12 cellular contexts compared by ENCODE assay signal in genomic region chr1:1894354-1895049, GRCh38. TPM values are rescaled to one million over a fixed set of nuclear protein-coding genes. Genes with fewer than 3 reads are reported as not detected.
DNase-seq lines count a peak whose midpoint lies in the region; ATAC-seq and TF ChIP-seq lines count a peak whose summit lies in the region.
"Had no signal": no experiment of that assay in that cellular context is flagged by ENCODE, and none has a peak within 500 bp of the region (broad histone marks: within the 10 kb centered on the region; RNA-seq: fewer than 3 reads in every experiment).

No MANE protein-coding gene starts in this region.

- peaks cover 14 to 30% (median 20%) of the 10 kb centered on the region in 4 donors for H3K4me1 ChIP-seq in liver (ENCODE audit: control insufficient read depth in 4 of 4, insufficient read depth in 4 of 4, low read length in 3 of 4)
- peaks cover 33 to 51% (median 44%) of the 10 kb centered on the region in 4 donors for H3K4me1 ChIP-seq in transverse colon

- H3K27me3 Mint-ChIP-seq in activated naive CD8-positive, alpha-beta T cell: no peaks in the 10 kb centered on the region
- H3K27me3 Mint-ChIP-seq in activated naive CD8-positive, alpha-beta T cell treated with anti-CD3 and anti-CD28 coated beads, Interleukin-2, amount 50 U/mL, for 24 hours: peaks cover 3% of the 10 kb centered on the region

- no peak for TF ChIP-seq RAD21 in liver (IDR thresholded peaks at IDR 0.05)

- no peak overlapping the region for H3K9ac ChIP-seq in liver (ENCODE audit: low read depth in 1 of 2, low read length in 2 of 2)

- H3K36me3 Mint-ChIP-seq in activated naive CD8-positive, alpha-beta T cell: no peaks in the 10 kb centered on the region
- H3K36me3 Mint-ChIP-seq in activated naive CD8-positive, alpha-beta T cell treated with anti-CD3 and anti-CD28 coated beads, Interleukin-2, amount 50 U/mL, for 24 hours (ENCODE audit: low read depth): no peaks in the 10 kb centered on the region

- H3K9me3 ChIP-seq in liver (ENCODE audit: control insufficient read depth in 4 of 4, low read length in 3 of 4) (no peaks in the 10 kb centered on the region), transverse colon (no peaks in the 10 kb centered on the region)

- intact Hi-C loops in transverse colon (cut with DNase I; ENCODE audit: low total_unique reads): no loop called here

- no peak for TF ChIP-seq CTCF in VCaP (conservative IDR thresholded peaks at IDR 0.05)
- no peak for TF ChIP-seq CTCF in liver (IDR thresholded peaks at IDR 0.05; ENCODE audit: low read depth, low read length, missing input control)
- no peak for TF ChIP-seq CTCF in transverse colon (IDR thresholded peaks at IDR 0.05)

- peak; percentile 26 for TF ChIP-seq EP300 in transverse colon (IDR thresholded peaks at IDR 0.05; ENCODE audit: low read depth)

- TF ChIP-seq POLR2A in transverse colon (IDR thresholded peaks at IDR 0.05): peak; percentile 53

- WGBS in liver: 27% methylated on average over 14 of the region's 14 CpGs
- WGBS in transverse colon (ENCODE audit: low coverage in 1 of 2), 2 donors: 18% methylated on average over 14 of the region's 14 CpGs; no CpG with 5 or more reads in 1 of the 2 donors

- H3K4me3 ChIP-seq in liver (ENCODE audit: low read depth in 1 of 3, low read length in 3 of 3) (no peak overlapping the region), transverse colon (no peak overlapping the region)

- DNase-seq in activated naive CD8-positive, alpha-beta T cell treated with anti-CD3 and anti-CD28 coated beads, Interleukin-2, amount 50 U/mL, for 24 hours: no peak
- DNase-seq in transverse colon: peak; percentile 87
- no peak for DNase-seq in substantia nigra (lab: John Stamatoyannopoulos, UW)
- no peak for DNase-seq in D341Med (ENCODE audit: low spot score)
- no peak for DNase-seq in NCI-H2081 (lab: John Stamatoyannopoulos, UW)
- DNase-seq: hippocampal formation; NCI-H526 treated with DMSO at 0.1 percent for 48 hours; stimulated activated CD8-positive, alpha-beta memory T cell treated with anti-CD3 and anti-CD28 coated beads, Interleukin-4, amount 100 ng/mL, for 48 hours had no signal

- peaks cover 38% of the 10 kb centered on the region for H3K4me1 Mint-ChIP-seq in activated naive CD8-positive, alpha-beta T cell (ENCODE audit: low read depth)
- peaks cover 28% of the 10 kb centered on the region for H3K4me1 Mint-ChIP-seq in activated naive CD8-positive, alpha-beta T cell treated with anti-CD3 and anti-CD28 coated beads, Interleukin-2, amount 50 U/mL, for 24 hours

- H3K4me3 Mint-ChIP-seq in activated naive CD8-positive, alpha-beta T cell: no peak overlapping the region
- no peak overlapping the region for H3K4me3 Mint-ChIP-seq in activated naive CD8-positive, alpha-beta T cell treated with anti-CD3 and anti-CD28 coated beads, Interleukin-2, amount 50 U/mL, for 24 hours

- H3K9me3 Mint-ChIP-seq in activated naive CD8-positive, alpha-beta T cell (ENCODE audit: low read depth): no peaks in the 10 kb centered on the region
- no peaks in the 10 kb centered on the region for H3K9me3 Mint-ChIP-seq in activated naive CD8-positive, alpha-beta T cell treated with anti-CD3 and anti-CD28 coated beads, Interleukin-2, amount 50 U/mL, for 24 hours

- H3K27me3 ChIP-seq in liver (ENCODE audit: control insufficient read depth in 4 of 4, insufficient read depth in 4 of 4, low read length in 3 of 4): no peaks in the 10 kb centered on the region
- no peaks in the 10 kb centered on the region for H3K27me3 ChIP-seq in transverse colon

- no peaks in the 10 kb centered on the region for H3K36me3 ChIP-seq in liver (ENCODE audit: control insufficient read depth in 4 of 4, insufficient read depth in 3 of 4, low read depth in 1 of 4, low read length in 3 of 4)
- H3K36me3 ChIP-seq in transverse colon: no peaks in the 10 kb centered on the region

- peak overlapping the region; percentile 34 for H3K27ac Mint-ChIP-seq in activated naive CD8-positive, alpha-beta T cell
- H3K27ac Mint-ChIP-seq in activated naive CD8-positive, alpha-beta T cell treated with anti-CD3 and anti-CD28 coated beads, Interleukin-2, amount 50 U/mL, for 24 hours: no peak overlapping the region

- H3K27ac ChIP-seq in VCaP: peak overlapping the region; percentile 98
- no peak overlapping the region for H3K27ac ChIP-seq in liver (ENCODE audit: low read depth in 1 of 2, low read length in 2 of 2)
- peak overlapping the region; percentile 93 to 99 (median 97) for H3K27ac ChIP-seq in transverse colon
- no peak overlapping the region for H3K27ac ChIP-seq in substantia nigra (ENCODE audit: low read depth, low read length, poor library complexity, severe bottlenecking)

- ATAC-seq in activated naive CD8-positive, alpha-beta T cell treated with anti-CD3 and anti-CD28 coated beads, Interleukin-2, amount 50 U/mL, for 24 hours: no peak

- in situ Hi-C loops in transverse colon (cut with MboI; ENCODE audit: low pct_ligation_motif_present in 1 of 4, low pct_unique_long_range_greater_than_20kb in 1 of 4, low sequenced_read_pairs in 3 of 4): loop anchor here in 1 of 4 donors (25.0 kb wide), 1 partner anchor 132 kb away; no protein-coding TSS in a partner anchor

TF ChIP-seq in liver, 16 proteins besides CTCF, POLR2A, EP300 and RAD21:
- TF ChIP-seq, protein P1, sequence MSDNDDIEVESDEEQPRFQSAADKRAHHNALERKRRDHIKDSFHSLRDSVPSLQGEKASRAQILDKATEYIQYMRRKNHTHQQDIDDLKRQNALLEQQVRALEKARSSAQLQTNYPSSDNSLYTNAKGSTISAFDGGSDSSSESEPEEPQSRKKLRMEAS (IDR thresholded peaks at IDR 0.05): no peak
- TF ChIP-seq JUND (IDR thresholded peaks at IDR 0.05): no peak
- no peak for TF ChIP-seq REST (IDR thresholded peaks at IDR 0.05)
- TF ChIP-seq RXRA (IDR thresholded peaks at IDR 0.05): no peak
- TF ChIP-seq FOXA1 (IDR thresholded peaks at IDR 0.05): no peak
- no peak for TF ChIP-seq SP1 (IDR thresholded peaks at IDR 0.05)
- no peak for TF ChIP-seq NR2F2 (IDR thresholded peaks at IDR 0.05)
- TF ChIP-seq HNF4A (conservative IDR thresholded peaks at IDR 0.05): peak; percentile 8 to 13
TF ChIP-seq in liver: peak in this region for 1.

RNA-seq across cellular contexts. Expression of gene GNB1, which starts 3.6 kb away (rescaled TPM):
- total RNA-seq in liver (10 to 100 TPM; 51.5 to 54.0 TPM), transverse colon (100 to 1,000 TPM; 123 to 191 (median 174) TPM)
- 10 to 100 TPM; 22.3 to 68.5 TPM for polyA plus RNA-seq in liver

RNA-seq across cellular contexts. Expression of gene CALML6, which starts 20.6 kb away (rescaled TPM):
- total RNA-seq in liver: under 1 TPM; 0.47 to 0.67 TPM
- under 1 TPM in 1 of 2 donors, not detected in 1; 0.15 TPM for polyA plus RNA-seq in liver
- under 1 TPM in 1 of 4 donors, not detected in 3; 0.48 TPM for total RNA-seq in transverse colon

RNA-seq across cellular contexts. Expression of gene TMEM52, which starts 24.6 kb away (rescaled TPM):
- total RNA-seq in liver: 1 to 10 TPM; 2.6 to 2.7 TPM
- polyA plus RNA-seq in liver: 10 to 100 TPM in 1 of 2 donors, 1 to 10 TPM in 1; 3.2 to 13.1 TPM
- total RNA-seq in transverse colon: 1 to 10 TPM in 3 of 4 donors, not detected in 1; 5.2 to 9.5 (median 5.3) TPM
- total RNA-seq: posterior vena cava had no signal

Comparison
In these comparisons a context has a peak if more than half of its experiments do, and no peak if none do; other contexts are left out.
1. H3K27ac ChIP-seq: peak in VCaP (single experiment) and transverse colon (4 of 4); none in liver (0 of 2) and substantia nigra (single experiment).